In the genomic region with DNA sequence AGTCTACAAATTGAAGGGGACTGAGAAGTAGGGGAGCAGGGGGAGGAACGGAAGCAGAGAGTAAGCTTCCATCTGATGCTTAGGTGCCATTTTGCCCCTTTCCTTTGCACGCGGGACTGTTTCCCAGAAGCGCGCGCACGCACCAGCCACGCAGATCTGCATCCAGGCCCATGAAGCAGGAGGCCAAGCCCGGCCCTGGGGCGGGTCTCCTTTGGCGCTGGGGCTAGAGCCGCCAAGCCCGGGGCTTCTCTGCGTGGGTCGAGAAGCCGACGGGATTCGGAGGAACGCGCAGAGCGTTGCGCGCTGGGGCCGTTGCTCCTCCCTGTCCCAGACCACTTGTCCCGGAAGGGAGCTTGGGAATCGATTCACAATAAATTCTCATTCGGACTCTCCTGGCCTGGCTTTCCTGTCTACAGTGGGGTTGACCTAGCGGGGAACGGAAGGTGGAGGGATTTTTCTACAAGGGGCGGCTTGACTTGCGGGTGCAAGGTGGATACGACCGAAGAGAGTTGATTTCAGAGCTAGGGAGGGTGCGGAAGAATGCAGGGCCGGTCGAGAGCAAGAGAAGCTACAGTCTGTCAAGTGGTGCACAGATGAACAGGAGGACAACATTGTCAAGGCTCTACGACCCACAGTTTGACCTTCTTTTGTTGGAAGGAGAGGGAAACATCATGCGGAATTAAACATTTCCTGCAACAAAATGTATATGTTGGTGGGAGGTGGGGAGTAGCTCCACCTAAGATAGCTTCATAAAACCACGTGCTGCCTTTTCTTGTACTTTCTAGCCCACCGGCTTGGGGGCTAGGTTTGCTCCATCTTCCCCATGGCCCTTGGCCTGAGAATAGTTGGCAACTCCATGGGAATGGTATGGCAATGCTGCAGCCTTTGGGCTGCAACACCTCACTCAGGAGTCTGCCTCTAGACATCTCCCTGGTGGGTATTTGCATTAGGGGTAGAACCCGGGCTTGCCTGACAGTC, we compare ENCODE assay signal across 2 cellular contexts.
TF ChIP-seq lines count a peak whose summit lies in the region.

No MANE protein-coding gene starts in this region.

TF ChIP-seq in HEK293, 187 proteins besides CTCF, POLR2A, EP300 and RAD21:
- TF ChIP-seq GLI2 (tag by site-specific recombination; IDR thresholded peaks at IDR 0.05; ENCODE audit: borderline replicate concordance, low read depth) (no peak), ZNF341 (tag by site-specific recombination; IDR thresholded peaks at IDR 0.05; ENCODE audit: low read depth) (peak; percentile 73)

TF ChIP-seq in K562, 482 proteins besides CTCF, POLR2A, EP300 and RAD21:
- TF ChIP-seq, protein P1, sequence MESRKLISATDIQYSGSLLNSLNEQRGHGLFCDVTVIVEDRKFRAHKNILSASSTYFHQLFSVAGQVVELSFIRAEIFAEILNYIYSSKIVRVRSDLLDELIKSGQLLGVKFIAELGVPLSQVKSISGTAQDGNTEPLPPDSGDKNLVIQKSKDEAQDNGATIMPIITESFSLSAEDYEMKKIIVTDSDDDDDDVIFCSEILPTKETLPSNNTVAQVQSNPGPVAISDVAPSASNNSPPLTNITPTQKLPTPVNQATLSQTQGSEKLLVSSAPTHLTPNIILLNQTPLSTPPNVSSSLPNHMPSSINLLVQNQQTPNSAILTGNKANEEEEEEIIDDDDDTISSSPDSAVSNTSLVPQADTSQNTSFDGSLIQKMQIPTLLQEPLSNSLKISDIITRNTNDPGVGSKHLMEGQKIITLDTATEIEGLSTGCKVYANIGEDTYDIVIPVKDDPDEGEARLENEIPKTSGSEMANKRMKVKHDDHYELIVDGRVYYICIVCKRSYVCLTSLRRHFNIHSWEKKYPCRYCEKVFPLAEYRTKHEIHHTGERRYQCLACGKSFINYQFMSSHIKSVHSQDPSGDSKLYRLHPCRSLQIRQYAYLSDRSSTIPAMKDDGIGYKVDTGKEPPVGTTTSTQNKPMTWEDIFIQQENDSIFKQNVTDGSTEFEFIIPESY (CRISPR knock-in tag; IDR thresholded peaks at IDR 0.05), result peak; percentile 98
- peak; percentile 33 for TF ChIP-seq KDM5B (IDR thresholded peaks at IDR 0.05; ENCODE audit: insufficient replicate concordance, low read depth, low read length)
- TF ChIP-seq, protein P2, sequence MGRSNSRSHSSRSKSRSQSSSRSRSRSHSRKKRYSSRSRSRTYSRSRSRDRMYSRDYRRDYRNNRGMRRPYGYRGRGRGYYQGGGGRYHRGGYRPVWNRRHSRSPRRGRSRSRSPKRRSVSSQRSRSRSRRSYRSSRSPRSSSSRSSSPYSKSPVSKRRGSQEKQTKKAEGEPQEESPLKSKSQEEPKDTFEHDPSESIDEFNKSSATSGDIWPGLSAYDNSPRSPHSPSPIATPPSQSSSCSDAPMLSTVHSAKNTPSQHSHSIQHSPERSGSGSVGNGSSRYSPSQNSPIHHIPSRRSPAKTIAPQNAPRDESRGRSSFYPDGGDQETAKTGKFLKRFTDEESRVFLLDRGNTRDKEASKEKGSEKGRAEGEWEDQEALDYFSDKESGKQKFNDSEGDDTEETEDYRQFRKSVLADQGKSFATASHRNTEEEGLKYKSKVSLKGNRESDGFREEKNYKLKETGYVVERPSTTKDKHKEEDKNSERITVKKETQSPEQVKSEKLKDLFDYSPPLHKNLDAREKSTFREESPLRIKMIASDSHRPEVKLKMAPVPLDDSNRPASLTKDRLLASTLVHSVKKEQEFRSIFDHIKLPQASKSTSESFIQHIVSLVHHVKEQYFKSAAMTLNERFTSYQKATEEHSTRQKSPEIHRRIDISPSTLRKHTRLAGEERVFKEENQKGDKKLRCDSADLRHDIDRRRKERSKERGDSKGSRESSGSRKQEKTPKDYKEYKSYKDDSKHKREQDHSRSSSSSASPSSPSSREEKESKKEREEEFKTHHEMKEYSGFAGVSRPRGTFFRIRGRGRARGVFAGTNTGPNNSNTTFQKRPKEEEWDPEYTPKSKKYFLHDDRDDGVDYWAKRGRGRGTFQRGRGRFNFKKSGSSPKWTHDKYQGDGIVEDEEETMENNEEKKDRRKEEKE (IDR thresholded peaks at IDR 0.05; ENCODE audit: borderline replicate concordance in 1 of 2, control insufficient read depth in 1 of 2, low read depth in 2 of 2, low read length in 1 of 2), result 0 out of 4 replicates have a peak, but pooled peaks of 1 of the 2 experiments have one; percentile 47
- 0 out of 2 replicates have a peak, but pooled peaks have one; percentile 51 for TF ChIP-seq POLR2AphosphoS2 (IDR thresholded peaks at IDR 0.05; ENCODE audit: low read length)
- TF ChIP-seq POLR2G (IDR thresholded peaks at IDR 0.05; ENCODE audit: low read depth, low read length), result peak; percentile 83
- TF ChIP-seq NFIC (IDR thresholded peaks at IDR 0.05), result 0 out of 2 replicates have a peak, but pooled peaks have one; percentile 15
- peak; percentile 38; the same call in 1 of the 2 replicates for TF ChIP-seq POLR2AphosphoS5 (IDR thresholded peaks at IDR 0.05; ENCODE audit: control insufficient read depth, insufficient read depth, low read depth, low read length)
- TF ChIP-seq, protein P3, sequence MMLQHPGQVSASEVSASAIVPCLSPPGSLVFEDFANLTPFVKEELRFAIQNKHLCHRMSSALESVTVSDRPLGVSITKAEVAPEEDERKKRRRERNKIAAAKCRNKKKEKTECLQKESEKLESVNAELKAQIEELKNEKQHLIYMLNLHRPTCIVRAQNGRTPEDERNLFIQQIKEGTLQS (IDR thresholded peaks at IDR 0.05), result 0 out of 2 replicates have a peak, but pooled peaks have one; percentile 17
- TF ChIP-seq, protein P3 (CRISPR knock-in tag; conservative IDR thresholded peaks at IDR 0.05), result no peak
- TF ChIP-seq RUNX1 (IDR thresholded peaks at IDR 0.05; ENCODE audit: low read depth), result no peak
- TF ChIP-seq CCNT2 (IDR thresholded peaks at IDR 0.05; ENCODE audit: borderline replicate concordance, extremely low read depth, insufficient read length, low read depth, low read length), result peak; percentile 38
- peak; percentile 94 for TF ChIP-seq RBM22 (IDR thresholded peaks at IDR 0.05; ENCODE audit: low read depth, low read length, poor library complexity, severe bottlenecking)
- no peak for TF ChIP-seq ZNF274 (IDR thresholded peaks at IDR 0.05; ENCODE audit: borderline replicate concordance, low read depth, low read length)
- TF ChIP-seq FOXJ2 (tag; IDR thresholded peaks at IDR 0.05), result no peak
- TF ChIP-seq ZNF551 (CRISPR knock-in tag; IDR thresholded peaks at IDR 0.05), result no peak
- TF ChIP-seq, protein P4, sequence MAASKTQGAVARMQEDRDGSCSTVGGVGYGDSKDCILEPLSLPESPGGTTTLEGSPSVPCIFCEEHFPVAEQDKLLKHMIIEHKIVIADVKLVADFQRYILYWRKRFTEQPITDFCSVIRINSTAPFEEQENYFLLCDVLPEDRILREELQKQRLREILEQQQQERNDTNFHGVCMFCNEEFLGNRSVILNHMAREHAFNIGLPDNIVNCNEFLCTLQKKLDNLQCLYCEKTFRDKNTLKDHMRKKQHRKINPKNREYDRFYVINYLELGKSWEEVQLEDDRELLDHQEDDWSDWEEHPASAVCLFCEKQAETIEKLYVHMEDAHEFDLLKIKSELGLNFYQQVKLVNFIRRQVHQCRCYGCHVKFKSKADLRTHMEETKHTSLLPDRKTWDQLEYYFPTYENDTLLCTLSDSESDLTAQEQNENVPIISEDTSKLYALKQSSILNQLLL (CRISPR knock-in tag; IDR thresholded peaks at IDR 0.05; ENCODE audit: borderline replicate concordance), result no peak
- peak; percentile 78 for TF ChIP-seq RBFOX2 (IDR thresholded peaks at IDR 0.05; ENCODE audit: low read depth, low read length)
- TF ChIP-seq POLR2B (IDR thresholded peaks at IDR 0.05; ENCODE audit: low read depth, partially characterized antibody), result peak; percentile 18
TF ChIP-seq in K562: peak in this region for 12.
